ENCODE assay signal across 11 cellular contexts in the genomic region with DNA sequence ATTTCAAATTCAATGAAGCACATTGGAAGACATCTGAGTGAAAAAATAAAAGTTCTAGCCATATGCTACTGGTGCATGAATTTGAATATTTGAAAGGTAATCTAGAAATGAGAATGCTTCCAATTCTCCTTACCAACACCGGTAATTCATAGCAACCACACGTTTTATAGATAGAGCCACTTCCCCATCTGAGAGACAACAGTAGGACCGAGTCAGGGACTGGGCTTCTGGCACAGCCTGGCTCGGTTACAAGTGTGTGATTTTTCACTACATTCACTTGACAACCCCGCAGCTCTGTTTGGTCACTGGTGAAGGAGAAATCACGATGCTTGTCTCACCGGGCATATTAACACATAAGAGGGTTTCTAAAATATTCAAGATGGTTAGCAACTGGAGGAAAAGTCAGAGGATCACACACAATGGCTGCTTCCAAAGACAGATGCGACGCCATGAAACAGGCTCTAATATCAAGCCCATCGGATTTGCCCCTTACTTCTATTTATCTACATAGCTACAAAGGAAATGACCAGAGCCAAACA.
DNase-seq lines count a peak whose midpoint lies in the region; ATAC-seq and TF ChIP-seq lines count a peak whose summit lies in the region.
"Had no signal": no experiment of that assay in that cellular context is flagged by ENCODE, and none has a peak within 500 bp of the region (broad histone marks: within the 10 kb centered on the region; RNA-seq: fewer than 3 reads in every experiment).

No MANE protein-coding gene starts in this region.

- H3K4me1 Mint-ChIP-seq in CD4-positive, CD25-positive, alpha-beta regulatory T cell: peaks cover 37 to 52% (median 45%) of the 10 kb centered on the region in 4 donors
- H3K4me1 Mint-ChIP-seq in dendritic cell treated with granulocyte-macrophage colony-stimulating factor and Interleukin-4, amounts not matched to agents 40 ng/mL and 50 ng/mL, for 4 days (ENCODE audit: low read depth): peaks cover 46% of the 10 kb centered on the region

- H3K9me3 Mint-ChIP-seq in CD4-positive, CD25-positive, alpha-beta regulatory T cell: no peaks in the 10 kb centered on the region
- no peaks in the 10 kb centered on the region for H3K9me3 Mint-ChIP-seq in dendritic cell treated with granulocyte-macrophage colony-stimulating factor and Interleukin-4, amounts not matched to agents 40 ng/mL and 50 ng/mL, for 4 days
- H3K9me3 Mint-ChIP-seq: activated naive CD8-positive, alpha-beta T cell treated with anti-CD3 and anti-CD28 coated beads, Interleukin-2, amount 10 ng/mL, durations not matched to agents 7 days and 5 days had no signal

- peak overlapping the region; percentile 10 to 60 (median 17) for H3K27ac Mint-ChIP-seq in CD4-positive, CD25-positive, alpha-beta regulatory T cell
- peak overlapping the region; percentile 96 for H3K27ac Mint-ChIP-seq in dendritic cell treated with granulocyte-macrophage colony-stimulating factor and Interleukin-4, amounts not matched to agents 40 ng/mL and 50 ng/mL, for 4 days
- H3K27ac Mint-ChIP-seq: activated naive CD8-positive, alpha-beta T cell treated with anti-CD3 and anti-CD28 coated beads, Interleukin-2, amount 10 ng/mL, durations not matched to agents 7 days and 5 days; progenitor cell of endocrine pancreas had no signal

- DNase-seq in CD4-positive, CD25-positive, alpha-beta regulatory T cell: no peak
- peak; percentile 38 to 52 for DNase-seq in Kasumi-1 (lab: John Stamatoyannopoulos, UW)
- DNase-seq in RKO (ENCODE audit: low spot score): no peak
- no peak for DNase-seq in aorta
- no peak for DNase-seq in stimulated activated naive CD8-positive, alpha-beta T cell treated with anti-CD3 and anti-CD28 coated beads, Interleukin-15, Interleukin-2, amounts not matched to agents 100 U/mL and 50 U/mL, for 24 hours
- DNase-seq in brain microvascular endothelial cell: no peak
- DNase-seq: activated naive CD8-positive, alpha-beta T cell treated with anti-CD3 and anti-CD28 coated beads, Interleukin-2, amount 10 ng/mL, durations not matched to agents 7 days and 5 days had no signal

- peaks cover 29% of the 10 kb centered on the region for H3K4me1 ChIP-seq in CD4-positive, CD25-positive, alpha-beta regulatory T cell (ENCODE audit: control insufficient read depth, insufficient read depth, low read length, poor library complexity, severe bottlenecking)
- no peaks in the 10 kb centered on the region for H3K4me1 ChIP-seq in aorta (ENCODE audit: control insufficient read depth in 1 of 2, insufficient read depth in 2 of 2, low read length in 2 of 2)

- H3K36me3 Mint-ChIP-seq in CD4-positive, CD25-positive, alpha-beta regulatory T cell: peaks cover 9% of the 10 kb centered on the region
- peaks cover 12% of the 10 kb centered on the region for H3K36me3 Mint-ChIP-seq in dendritic cell treated with granulocyte-macrophage colony-stimulating factor and Interleukin-4, amounts not matched to agents 40 ng/mL and 50 ng/mL, for 4 days (ENCODE audit: low read depth)

- no peak for ATAC-seq in CD4-positive, CD25-positive, alpha-beta regulatory T cell (ENCODE audit: low read depth in 2 of 2)
- ATAC-seq in GM19395 (IDR thresholded peaks at IDR 0.05; ENCODE audit: unreplicated experiment): peak; percentile 69
- no peak for ATAC-seq in aorta (ENCODE audit: low FRiP score)
- no peak for ATAC-seq in stimulated activated naive CD8-positive, alpha-beta T cell treated with anti-CD3 and anti-CD28 coated beads, Interleukin-15, Interleukin-2, amounts not matched to agents 100 U/mL and 50 U/mL, for 24 hours

- WGBS in aorta, 2 donors: 68 to 70% methylated on average over 10 of the region's 10 CpGs

- peak overlapping the region; percentile 8 for H3K27ac ChIP-seq in CD4-positive, CD25-positive, alpha-beta regulatory T cell (ENCODE audit: insufficient read depth, low read length, poor library complexity, severe bottlenecking)
- H3K27ac ChIP-seq in aorta (ENCODE audit: low read depth in 1 of 2, low read length in 2 of 2): no peak overlapping the region
- H3K27ac ChIP-seq in brain microvascular endothelial cell: no peak overlapping the region
- H3K27ac ChIP-seq: suprapubic skin had no signal

- H3K4me3 Mint-ChIP-seq in CD4-positive, CD25-positive, alpha-beta regulatory T cell: peak overlapping the region in 1 of 4 donors; percentile 26
- H3K4me3 Mint-ChIP-seq in dendritic cell treated with granulocyte-macrophage colony-stimulating factor and Interleukin-4, amounts not matched to agents 40 ng/mL and 50 ng/mL, for 4 days: peak overlapping the region; percentile 7
- H3K4me3 Mint-ChIP-seq: activated naive CD8-positive, alpha-beta T cell treated with anti-CD3 and anti-CD28 coated beads, Interleukin-2, amount 10 ng/mL, durations not matched to agents 7 days and 5 days had no signal

- in situ Hi-C loops in brain microvascular endothelial cell (cut with HindIII; ENCODE audit: low pct_ligation_motif_present, low sequenced_read_pairs): no loop called here

- no peak overlapping the region for H3K4me3 ChIP-seq in CD4-positive, CD25-positive, alpha-beta regulatory T cell (ENCODE audit: low read depth, low read length)
- H3K4me3 ChIP-seq in aorta (ENCODE audit: low read length in 2 of 2): no peak overlapping the region
- H3K4me3 ChIP-seq in brain microvascular endothelial cell (ENCODE audit: low read depth, low read length): no peak overlapping the region
- H3K4me3 ChIP-seq: suprapubic skin had no signal

- H3K27me3 ChIP-seq in CD4-positive, CD25-positive, alpha-beta regulatory T cell (ENCODE audit: control insufficient read depth, insufficient read depth, low read length): no peaks in the 10 kb centered on the region
- H3K27me3 ChIP-seq in aorta (ENCODE audit: control insufficient read depth in 1 of 2, insufficient read depth in 2 of 2, low read length in 1 of 2) (no peaks in the 10 kb centered on the region), brain microvascular endothelial cell (replicated peaks) (no peaks in the 10 kb centered on the region)
- H3K27me3 ChIP-seq: suprapubic skin had no signal

- H3K27me3 Mint-ChIP-seq in CD4-positive, CD25-positive, alpha-beta regulatory T cell: no peaks in the 10 kb centered on the region
- H3K27me3 Mint-ChIP-seq in dendritic cell treated with granulocyte-macrophage colony-stimulating factor and Interleukin-4, amounts not matched to agents 40 ng/mL and 50 ng/mL, for 4 days: no peaks in the 10 kb centered on the region
- H3K27me3 Mint-ChIP-seq: activated naive CD8-positive, alpha-beta T cell treated with anti-CD3 and anti-CD28 coated beads, Interleukin-2, amount 10 ng/mL, durations not matched to agents 7 days and 5 days had no signal

- intact Hi-C loops in dendritic cell treated with granulocyte-macrophage colony-stimulating factor and Interleukin-4, amounts not matched to agents 40 ng/mL and 50 ng/mL, for 4 days (cut with micrococcal nuclease): no loop called here
- intact Hi-C loops in aorta (cut with DNase I): no loop called here

- TF ChIP-seq CTCF in brain microvascular endothelial cell (IDR thresholded peaks at IDR 0.05; ENCODE audit: low read depth, low read length, missing control alignments): no peak

- H3K9me3 ChIP-seq in CD4-positive, CD25-positive, alpha-beta regulatory T cell (ENCODE audit: control insufficient read depth in 2 of 2, low read length in 2 of 2): no peaks in the 10 kb centered on the region
- no peaks in the 10 kb centered on the region for H3K9me3 ChIP-seq in aorta (ENCODE audit: control insufficient read depth, low read length)
- H3K9me3 ChIP-seq: suprapubic skin had no signal

- H3K36me3 ChIP-seq in CD4-positive, CD25-positive, alpha-beta regulatory T cell (ENCODE audit: control insufficient read depth, insufficient read depth, low read length): peaks cover 26% of the 10 kb centered on the region
- no peaks in the 10 kb centered on the region for H3K36me3 ChIP-seq in aorta (ENCODE audit: control insufficient read depth in 1 of 2, insufficient read depth in 2 of 2, low read length in 1 of 2)
- H3K36me3 ChIP-seq in brain microvascular endothelial cell (replicated peaks): no peaks in the 10 kb centered on the region

Comparison
In these comparisons a context has a peak if more than half of its experiments do, and no peak if none do; other contexts are left out.
1. DNase-seq: peak in Kasumi-1 (2 of 2); none in CD4-positive, CD25-positive, alpha-beta regulatory T cell (0 of 3), RKO (single experiment), aorta (0 of 2), stimulated activated naive CD8-positive, alpha-beta T cell treated with anti-CD3 and anti-CD28 coated beads, Interleukin-15, Interleukin-2, amounts not matched to agents 100 U/mL and 50 U/mL, for 24 hours (single experiment) and brain microvascular endothelial cell (single experiment).